ENCODE assay signal across 8 cellular contexts in the genomic region with DNA sequence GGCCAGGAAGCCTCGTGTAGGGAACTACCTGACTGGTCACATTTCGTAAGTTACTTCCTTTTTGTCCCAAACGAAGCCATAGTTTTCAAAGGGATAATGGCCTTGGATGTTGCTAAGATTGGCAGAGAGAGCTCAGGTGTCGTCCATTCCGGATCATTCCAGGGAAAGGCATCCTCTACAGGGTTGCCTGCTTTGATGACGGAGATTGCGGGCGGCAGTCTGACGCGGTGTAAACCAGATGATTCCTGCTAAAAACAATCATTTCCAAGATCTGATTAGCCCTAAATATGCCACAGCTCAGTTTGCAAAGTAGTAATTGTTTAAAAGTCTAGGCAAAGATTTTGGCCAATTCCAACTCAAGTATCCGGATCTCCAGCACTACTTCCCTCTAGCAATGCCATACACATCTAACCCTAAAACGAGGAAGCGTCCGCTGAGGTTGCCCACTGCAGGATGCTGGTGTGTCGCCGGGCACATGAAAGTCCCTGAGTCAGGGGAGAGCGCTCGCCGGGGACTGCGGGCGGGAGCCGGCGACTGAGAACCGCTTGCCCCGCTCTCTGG. TPM values are rescaled to one million over a fixed set of nuclear protein-coding genes. Genes with fewer than 3 reads are reported as not detected.
A peak's percentile ranks its signal among the peaks of the same experiment; 100 is the strongest.
DNase-seq lines count a peak whose midpoint lies in the region; ATAC-seq and TF ChIP-seq lines count a peak whose summit lies in the region.

No MANE protein-coding gene starts in this region.

- H3K4me3 ChIP-seq in SJSA1 (peak overlapping the region; percentile 98), prostate gland (peak overlapping the region; percentile 91 to 97)

- WGBS in prostate gland, result 7% methylated on average over 25 of the region's 25 CpGs

- ATAC-seq in GM19468 (IDR thresholded peaks at IDR 0.05; ENCODE audit: extremely low read depth, unreplicated experiment), result peak; percentile 12

- TF ChIP-seq CTCF in prostate gland (IDR thresholded peaks at IDR 0.05), result no peak

- in situ Hi-C loops in ACHN (cut with HindIII; ENCODE audit: low pct_ligation_motif_present, low pct_unique_long_range_greater_than_20kb, low sequenced_read_pairs), result no loop called here

- no peak for TF ChIP-seq POLR2A in prostate gland (IDR thresholded peaks at IDR 0.05)

- H3K4me1 ChIP-seq in SJSA1 (replicated peaks) (peaks cover 66% of the 10 kb centered on the region), prostate gland (replicated peaks) (no peaks in the 10 kb centered on the region)

- intact Hi-C loops in prostate gland (cut with DNase I), result no loop called here

- no peaks in the 10 kb centered on the region for H3K27me3 ChIP-seq in SJSA1 (replicated peaks)
- H3K27me3 ChIP-seq in prostate gland (replicated peaks; ENCODE audit: insufficient read depth), result no peaks in the 10 kb centered on the region

- DNase-seq in ACHN, result peak; percentile 45
- no peak for DNase-seq in SJSA1 (ENCODE audit: low read depth in 1 of 2, low spot score in 2 of 2)
- DNase-seq in fibroblast of peridontal ligament (ENCODE audit: extremely low read depth), result peak; percentile 38
- DNase-seq in prostate gland (ENCODE audit: low spot score), result no peak
- no peak for DNase-seq in cerebellar nuclear complex (lab: John Stamatoyannopoulos, UW)
- no peak for DNase-seq in SW 1271 (lab: John Stamatoyannopoulos, UW)
- DNase-seq in NCI-H2171 (lab: John Stamatoyannopoulos, UW), result no peak

- H3K27ac ChIP-seq in SJSA1, result peak overlapping the region; percentile 86
- peak overlapping the region; percentile 92 to 98 for H3K27ac ChIP-seq in prostate gland

- H3K9me3 ChIP-seq in SJSA1 (replicated peaks), result no peaks in the 10 kb centered on the region
- H3K9me3 ChIP-seq in prostate gland, result no peaks in the 10 kb centered on the region

- peaks cover 4% of the 10 kb centered on the region for H3K36me3 ChIP-seq in SJSA1
- H3K36me3 ChIP-seq in prostate gland, result no peaks in the 10 kb centered on the region

RNA-seq across cellular contexts. Expression of gene MALT1, which starts 0.6 kb away (rescaled TPM):
- total RNA-seq in SJSA1 (2014; rRNA removed; shearing (Covaris generic)), result 21.7 and 24.0 TPM in 2 replicates
- 10 to 100 TPM; 41.1 to 51.6 TPM for total RNA-seq in prostate gland

RNA-seq across cellular contexts. Expression of gene ALPK2, which starts 41.8 kb away (rescaled TPM):
- total RNA-seq in SJSA1 (2014; rRNA removed; shearing (Covaris generic)), result 22.2 and 46.0 TPM in 2 replicates
- total RNA-seq in prostate gland, result under 1 TPM; 0.09 to 0.34 TPM

Comparison
In these comparisons a context has a peak if more than half of its experiments do, and no peak if none do; other contexts are left out.
1. DNase-seq: peak in ACHN (single experiment) and fibroblast of peridontal ligament (single experiment); none in SJSA1 (0 of 2), prostate gland (single experiment), cerebellar nuclear complex (0 of 2), SW 1271 (0 of 2) and NCI-H2171 (single experiment).
2. RNA of gene ALPK2, which starts 41.8 kb away (total RNA-seq): 22.2 to 46.0 TPM in SJSA1; 0.09 to 0.34 TPM in prostate gland; every median in the first group is over 10 times any median in the second.